ENCODE assay signal across 8 cellular contexts in the genomic region with DNA sequence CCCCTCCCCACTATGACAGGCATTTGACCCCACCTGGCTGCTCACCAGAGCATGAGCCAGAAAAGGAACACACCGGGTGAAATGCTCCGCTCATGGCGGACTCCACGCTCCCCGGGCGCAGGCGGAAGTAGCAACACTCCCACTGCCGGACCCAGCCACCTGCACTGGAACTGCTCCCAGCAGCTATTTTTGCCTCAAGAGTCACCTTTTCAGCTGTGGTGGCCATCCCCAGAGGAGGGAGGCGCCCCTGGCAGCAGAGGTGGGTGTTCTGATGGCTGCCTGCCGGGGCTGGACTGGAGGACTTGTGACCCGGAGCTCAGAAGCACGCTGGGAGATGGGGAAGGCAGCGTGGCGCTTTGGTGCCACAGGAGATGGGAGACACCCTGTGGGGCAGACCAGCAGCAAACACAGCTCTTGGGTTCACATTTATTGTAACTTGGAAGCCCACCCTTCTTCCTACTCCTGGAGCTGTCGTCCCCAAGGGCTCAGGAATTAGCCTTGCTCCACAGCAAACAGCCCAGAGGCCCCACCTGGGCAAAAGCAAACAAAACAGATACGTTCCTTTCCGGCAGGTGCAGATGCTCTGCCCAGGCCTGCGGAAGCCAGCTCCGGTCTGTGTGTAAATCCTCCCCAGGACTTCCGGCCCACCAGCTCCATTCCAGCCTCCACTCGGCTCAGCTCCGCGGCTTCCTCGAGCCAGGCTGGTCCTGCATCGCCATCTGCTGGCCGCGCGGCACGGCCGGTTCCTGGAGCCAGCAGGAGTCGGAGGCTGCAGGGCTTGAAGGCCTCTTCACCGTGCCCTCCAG. TPM values are rescaled to one million over a fixed set of nuclear protein-coding genes. Genes with fewer than 3 reads are reported as not detected.
DNase-seq lines count a peak whose midpoint lies in the region; ATAC-seq, FAIRE-seq and TF ChIP-seq lines count a peak whose summit lies in the region.

No MANE protein-coding gene starts in this region.

- FAIRE-seq in HTR-8/SVneo (lab: Jason Lieb, UNC) = peak; percentile 52

- H3K4me1 Mint-ChIP-seq in effector memory CD8-positive, alpha-beta T cell (ENCODE audit: low read depth in 2 of 2) = peaks cover 65 to 68% of the 10 kb centered on the region in 2 donors

- no peaks in the 10 kb centered on the region for H3K9me3 Mint-ChIP-seq in effector memory CD8-positive, alpha-beta T cell

- CTCF ChIA-PET in GM10248 (lab: Yijun Ruan, JAX) = interaction anchor here (0.6 to 6.1 kb wide), 51 partner anchors 8 to 659 kb away, joined by 3 to 115 read pairs (median 5); a partner anchor contains a TSS

- peak overlapping the region; percentile 88 to 99 for H3K27ac Mint-ChIP-seq in effector memory CD8-positive, alpha-beta T cell

- POLR2A ChIA-PET in GM10248 (lab: Yijun Ruan, JAX) = interaction anchor here (0.6 to 4.9 kb wide), 6 partner anchors 8 to 218 kb away, joined by 3 to 35 read pairs (median 4); a partner anchor contains a TSS

- peak; percentile 100 for TF ChIP-seq CTCF in GM10248 (IDR thresholded peaks at IDR 0.05; ENCODE audit: control extremely low read depth, extremely low read depth, low read depth, missing control alignments)

- peak; percentile 84 for DNase-seq in GM10248 (ENCODE audit: extremely low spot score)
- DNase-seq in HTR-8/SVneo (ENCODE audit: insufficient read length, low spot score) = peak; percentile 60
- DNase-seq in NOMO-1 treated with DMSO at 0.1 percent for 48 hours (lab: John Stamatoyannopoulos, UW; ENCODE audit: unreplicated experiment) = peak; percentile 85
- DNase-seq in activated CD8-positive, alpha-beta memory T cell treated with anti-CD3 and anti-CD28 coated beads for 48 hours (ENCODE audit: low read depth in 2 of 3, low spot score in 2 of 3) = peak; percentile 76 to 81 (median 76)
- DNase-seq in effector memory CD8-positive, alpha-beta T cell = peak; percentile 88 to 91 (median 90)
- DNase-seq in mesenteric fat pad (ENCODE audit: low spot score) = peak; percentile 96
- DNase-seq in stimulated activated CD8-positive, alpha-beta memory T cell treated with anti-CD3 and anti-CD28 coated beads, Interleukin-12 subunit alpha, Interleukin-12 subunit beta, amount 100 ng/mL, for 24 hours (ENCODE audit: extremely low read depth) = peak; percentile 73

- peaks cover 56% of the 10 kb centered on the region for H3K36me3 Mint-ChIP-seq in effector memory CD8-positive, alpha-beta T cell (ENCODE audit: insufficient read depth)

- ATAC-seq in effector memory CD8-positive, alpha-beta T cell (replicated peaks) = peak; percentile 49
- no peak for ATAC-seq in HG03095 (IDR thresholded peaks at IDR 0.05; ENCODE audit: unreplicated experiment)

- H3K4me3 Mint-ChIP-seq in effector memory CD8-positive, alpha-beta T cell = peak overlapping the region; percentile 96 to 98

- H3K27me3 Mint-ChIP-seq in effector memory CD8-positive, alpha-beta T cell = no peaks in the 10 kb centered on the region

RNA-seq across cellular contexts. Expression of a gene that starts 3.7 kb away (rescaled TPM):
- total RNA-seq in mesenteric fat pad = 77.9 TPM

RNA-seq across cellular contexts. Expression of a gene that starts 8.5 kb away (rescaled TPM):
- total RNA-seq in mesenteric fat pad = 574 TPM

RNA-seq across cellular contexts. Expression of a gene that starts 26.8 kb away (rescaled TPM):
- 42.9 TPM for total RNA-seq in mesenteric fat pad

RNA-seq across cellular contexts. Expression of a gene that starts 41.7 kb away (rescaled TPM):
- 0.10 TPM for total RNA-seq in mesenteric fat pad
